In the genomic region with DNA sequence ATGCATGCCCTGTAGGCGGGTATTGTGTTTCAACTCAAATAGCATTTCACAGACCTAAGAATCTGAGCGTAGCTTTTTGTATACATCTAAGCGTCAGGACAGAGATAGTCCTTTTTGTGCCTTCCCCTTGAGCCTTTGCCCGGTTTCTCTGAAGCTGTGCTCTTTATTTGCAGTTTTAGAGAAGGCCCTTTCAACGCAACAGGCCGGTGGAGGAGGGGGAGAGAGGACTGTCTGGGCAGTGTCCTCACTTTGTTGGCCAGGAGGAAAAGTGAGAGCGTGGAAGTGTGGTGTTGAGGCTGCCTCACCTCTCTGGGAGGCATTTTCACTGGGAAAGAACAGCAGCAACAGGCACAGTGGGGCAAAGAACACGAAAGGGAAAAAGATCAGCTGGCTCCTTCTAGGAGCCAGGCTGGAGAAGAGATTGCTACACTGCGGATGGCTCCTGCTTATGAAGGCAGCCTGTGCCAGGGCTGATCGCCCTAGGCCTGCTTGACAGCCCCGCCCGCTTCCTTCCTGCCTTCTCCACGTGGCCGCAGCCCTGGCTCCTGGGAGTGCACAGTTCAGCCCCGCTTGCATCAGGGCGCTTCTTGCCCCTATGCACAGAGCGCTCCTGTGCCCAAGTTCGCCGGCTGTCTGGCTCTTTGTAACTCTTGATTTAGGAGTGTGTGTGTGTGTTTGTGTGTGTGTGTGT, we compare ENCODE assay signal across 1 cellular context.
TF ChIP-seq lines count a peak whose summit lies in the region.

No MANE protein-coding gene starts in this region.

TF ChIP-seq in HepG2, 621 proteins besides CTCF, POLR2A, EP300 and RAD21 (continued from another document):
- TF ChIP-seq, protein P1, sequence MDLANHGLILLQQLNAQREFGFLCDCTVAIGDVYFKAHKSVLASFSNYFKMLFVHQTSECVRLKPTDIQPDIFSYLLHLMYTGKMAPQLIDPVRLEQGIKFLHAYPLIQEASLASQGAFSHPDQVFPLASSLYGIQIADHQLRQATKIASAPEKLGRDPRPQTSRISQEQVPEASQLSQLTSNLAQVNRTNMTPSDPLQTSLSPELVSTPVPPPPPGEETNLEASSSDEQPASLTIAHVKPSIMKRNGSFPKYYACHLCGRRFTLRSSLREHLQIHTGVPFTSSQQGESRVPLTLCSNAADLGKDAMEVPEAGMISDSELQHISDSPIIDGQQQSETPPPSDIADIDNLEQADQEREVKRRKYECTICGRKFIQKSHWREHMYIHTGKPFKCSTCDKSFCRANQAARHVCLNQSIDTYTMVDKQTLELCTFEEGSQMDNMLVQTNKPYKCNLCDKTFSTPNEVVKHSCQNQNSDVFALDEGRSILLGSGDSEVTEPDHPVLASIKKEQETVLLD (CRISPR knock-in tag; IDR thresholded peaks at IDR 0.05; ENCODE audit: low read depth) = no peak
